20 cellular contexts compared by ENCODE assay signal in genomic region chr2:54855434-54855833, GRCh38.
"Had no signal": no experiment of that assay in that cellular context is flagged by ENCODE, and none has a peak within 500 bp of the region (broad histone marks: within the 10 kb centered on the region; RNA-seq: fewer than 3 reads in every experiment).

No MANE protein-coding gene starts in this region.

- H3K4me1 Mint-ChIP-seq: activated CD4-positive, alpha-beta memory T cell treated with anti-CD3 and anti-CD28 coated beads, Interleukin-2, amount 10 ng/mL, durations not matched to agents 7 days and 5 days; activated naive CD4-positive, alpha-beta T cell treated with anti-CD3 and anti-CD28 coated beads, Interleukin-2, amount 50 U/mL, for 24 hours; memory B cell; stimulated activated memory B cell treated with anti-CD40 and anti-IgM and Interleukin-4, amounts not matched to agents 10 μg/mL and 1 μg/mL and 100 μg/mL, for 72 hours; T-helper 17 cell had no signal

- H3K27me3 ChIP-seq: hepatocyte, thyroid gland had no signal

- H3K4me2 ChIP-seq: hepatocyte had no signal

- H3K9me3 Mint-ChIP-seq: activated CD4-positive, alpha-beta memory T cell treated with anti-CD3 and anti-CD28 coated beads, Interleukin-2, amount 10 ng/mL, durations not matched to agents 7 days and 5 days; activated naive CD4-positive, alpha-beta T cell treated with anti-CD3 and anti-CD28 coated beads, Interleukin-2, amount 50 U/mL, for 24 hours; activated T-cell treated with anti-CD3 and anti-CD28 coated beads, Interleukin-2, amount 50 U/mL, for 24 hours; effector memory CD8-positive, alpha-beta T cell; memory B cell; natural killer cell treated with Interleukin-12 subunit alpha and Interleukin-12 subunit beta and Interleukin-15 and Interleukin-18, amount 100 ng/mL, for 72 hours; stimulated activated memory B cell treated with anti-CD40 and anti-IgM and Interleukin-4, amounts not matched to agents 10 μg/mL and 1 μg/mL and 100 μg/mL, for 72 hours had no signal

- H3K27ac ChIP-seq: epithelial cell of prostate, hepatocyte, left ventricle myocardium inferior, thyroid gland had no signal

- H3K4me3 ChIP-seq: hepatocyte, left ventricle myocardium inferior, mucosa of descending colon, thyroid gland had no signal

- H3K36me3 Mint-ChIP-seq: activated naive CD4-positive, alpha-beta T cell treated with anti-CD3 and anti-CD28 coated beads, Interleukin-2, amount 50 U/mL, for 24 hours; natural killer cell treated with Interleukin-12 subunit alpha and Interleukin-12 subunit beta and Interleukin-15 and Interleukin-18, amount 100 ng/mL, for 72 hours had no signal

- H3K36me3 ChIP-seq: left ventricle myocardium inferior, thyroid gland had no signal

- H3K79me2 ChIP-seq: hepatocyte had no signal

- H3K9me3 ChIP-seq: left ventricle myocardium inferior, mucosa of descending colon, thyroid gland had no signal

- DNase-seq: activated CD4-positive, alpha-beta memory T cell treated with anti-CD3 and anti-CD28 coated beads, Interleukin-2, amount 10 ng/mL, durations not matched to agents 7 days and 5 days; activated CD4-positive, alpha-beta T cell treated with anti-CD3 and anti-CD28 coated beads for 4 hours; activated effector memory CD4-positive, alpha-beta T cell treated with anti-CD3 and anti-CD28 coated beads, Interleukin-2, amount 50 U/mL, for 16 hours; activated T-cell treated with anti-CD3 and anti-CD28 coated beads, Interleukin-2, amount 50 U/mL, for 24 hours; amniotic stem cell; dermis blood vessel endothelial cell; effector memory CD8-positive, alpha-beta T cell; islet precursor cell; left ventricle myocardium inferior; mucosa of descending colon; posterior cingulate gyrus; stimulated activated CD4-positive, alpha-beta T cell treated with anti-CD3 and anti-CD28 coated beads, Interleukin-2, amount 100 ng/mL, for 48 hours; T-helper 17 cell; thyroid gland had no signal

- ATAC-seq: effector memory CD8-positive, alpha-beta T cell; mucosa of descending colon; natural killer cell treated with Interleukin-12 subunit alpha and Interleukin-12 subunit beta and Interleukin-15 and Interleukin-18, amount 100 ng/mL, for 72 hours; stimulated activated memory B cell treated with anti-CD40 and anti-IgM and Interleukin-4, amounts not matched to agents 10 μg/mL and 1 μg/mL and 100 μg/mL, for 72 hours; T-helper 17 cell had no signal

- H3K27me3 Mint-ChIP-seq: activated naive CD4-positive, alpha-beta T cell treated with anti-CD3 and anti-CD28 coated beads, Interleukin-2, amount 50 U/mL, for 24 hours; activated T-cell treated with anti-CD3 and anti-CD28 coated beads, Interleukin-2, amount 50 U/mL, for 24 hours; effector memory CD8-positive, alpha-beta T cell; memory B cell; natural killer cell treated with Interleukin-12 subunit alpha and Interleukin-12 subunit beta and Interleukin-15 and Interleukin-18, amount 100 ng/mL, for 72 hours; stimulated activated memory B cell treated with anti-CD40 and anti-IgM and Interleukin-4, amounts not matched to agents 10 μg/mL and 1 μg/mL and 100 μg/mL, for 72 hours; T-helper 17 cell had no signal

- H2AFZ ChIP-seq: hepatocyte had no signal

- H3K4me3 Mint-ChIP-seq: activated CD4-positive, alpha-beta memory T cell treated with anti-CD3 and anti-CD28 coated beads, Interleukin-2, amount 10 ng/mL, durations not matched to agents 7 days and 5 days; activated naive CD4-positive, alpha-beta T cell treated with anti-CD3 and anti-CD28 coated beads, Interleukin-2, amount 50 U/mL, for 24 hours; activated T-cell treated with anti-CD3 and anti-CD28 coated beads, Interleukin-2, amount 50 U/mL, for 24 hours; effector memory CD8-positive, alpha-beta T cell; memory B cell; natural killer cell treated with Interleukin-12 subunit alpha and Interleukin-12 subunit beta and Interleukin-15 and Interleukin-18, amount 100 ng/mL, for 72 hours; stimulated activated memory B cell treated with anti-CD40 and anti-IgM and Interleukin-4, amounts not matched to agents 10 μg/mL and 1 μg/mL and 100 μg/mL, for 72 hours; T-helper 17 cell had no signal

- H3K4me1 ChIP-seq: left ventricle myocardium inferior, thyroid gland had no signal

- H3K27ac Mint-ChIP-seq: activated CD4-positive, alpha-beta memory T cell treated with anti-CD3 and anti-CD28 coated beads, Interleukin-2, amount 10 ng/mL, durations not matched to agents 7 days and 5 days; activated naive CD4-positive, alpha-beta T cell treated with anti-CD3 and anti-CD28 coated beads, Interleukin-2, amount 50 U/mL, for 24 hours; activated T-cell treated with anti-CD3 and anti-CD28 coated beads, Interleukin-2, amount 50 U/mL, for 24 hours; effector memory CD8-positive, alpha-beta T cell; memory B cell; natural killer cell treated with Interleukin-12 subunit alpha and Interleukin-12 subunit beta and Interleukin-15 and Interleukin-18, amount 100 ng/mL, for 72 hours; stimulated activated memory B cell treated with anti-CD40 and anti-IgM and Interleukin-4, amounts not matched to agents 10 μg/mL and 1 μg/mL and 100 μg/mL, for 72 hours; T-helper 17 cell had no signal
